12 cellular contexts compared by ENCODE assay signal in the genomic region with DNA sequence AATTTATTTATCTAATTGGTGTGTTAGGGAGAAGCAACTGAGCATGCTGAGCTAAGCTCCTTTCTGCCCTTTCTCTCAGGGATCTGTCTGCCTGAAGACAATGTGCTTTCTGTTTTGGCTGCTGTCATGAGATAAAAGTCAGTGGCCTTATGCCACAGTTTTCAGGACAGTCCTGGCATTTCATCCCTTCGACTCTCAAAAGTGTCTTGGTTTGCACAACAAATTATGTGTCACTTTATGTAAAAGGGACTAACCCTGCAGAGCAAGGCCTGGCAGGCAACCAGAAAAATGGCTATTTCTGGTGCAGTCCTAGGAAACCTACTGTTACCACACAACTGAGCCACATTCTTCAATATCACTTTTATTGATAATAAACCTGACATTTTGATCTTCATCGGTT.
DNase-seq lines count a peak whose midpoint lies in the region; ATAC-seq and TF ChIP-seq lines count a peak whose summit lies in the region.
"Had no signal": no experiment of that assay in that cellular context is flagged by ENCODE, and none has a peak within 500 bp of the region (broad histone marks: within the 10 kb centered on the region; RNA-seq: fewer than 3 reads in every experiment).

No MANE protein-coding gene starts in this region.

- no peak overlapping the region for H3K27ac ChIP-seq in right atrium auricular region
- H3K27ac ChIP-seq: upper lobe of left lung had no signal

- no peaks in the 10 kb centered on the region for H3K27me3 ChIP-seq in right atrium auricular region
- H3K27me3 ChIP-seq: upper lobe of left lung had no signal

- DNase-seq in Right ventricle myocardium superior (no peak), right atrium auricular region (ENCODE audit: low spot score) (no peak), astrocyte of the hippocampus (ENCODE audit: low read depth, low spot score) (peak; percentile 32), kidney tubule cell (ENCODE audit: low spot score) (peak; percentile 30), SHP77 (lab: John Stamatoyannopoulos, UW) (no peak), NCI-H510A treated with DMSO at 0.1 percent for 48 hours (lab: John Stamatoyannopoulos, UW) (no peak)
- DNase-seq in activated CD8-positive, alpha-beta memory T cell treated with anti-CD3 and anti-CD28 coated beads for 24 hours, result no peak
- DNase-seq in activated naive CD4-positive, alpha-beta T cell treated with anti-CD3 and anti-CD28 coated beads, Interleukin-2, amount 50 U/mL, for 72 hours (ENCODE audit: low spot score in 2 of 2), result no peak
- DNase-seq: activated effector memory CD4-positive, alpha-beta T cell treated with Interleukin-2 at 50 U/mL for 16 hours; NK-92 treated with Interleukin-12 subunit alpha and Interleukin-12 subunit beta, amount 100 ng/mL, for 24 hours had no signal

- peak; percentile 75 for ATAC-seq in Right ventricle myocardium superior (ENCODE audit: poor library complexity)
- ATAC-seq in activated naive CD4-positive, alpha-beta T cell treated with anti-CD3 and anti-CD28 coated beads, Interleukin-2, amount 50 U/mL, for 72 hours, result no peak

- no peaks in the 10 kb centered on the region for H3K9me3 ChIP-seq in right atrium auricular region
- H3K9me3 ChIP-seq: upper lobe of left lung had no signal

- H3K36me3 ChIP-seq in right atrium auricular region, result no peaks in the 10 kb centered on the region
- H3K36me3 ChIP-seq: upper lobe of left lung had no signal

- H3K4me3 ChIP-seq in right atrium auricular region, result no peak overlapping the region
- H3K4me3 ChIP-seq: upper lobe of left lung had no signal

- no peaks in the 10 kb centered on the region for H3K36me3 Mint-ChIP-seq in activated naive CD4-positive, alpha-beta T cell treated with anti-CD3 and anti-CD28 coated beads, Interleukin-2, amount 50 U/mL, for 72 hours

- H3K4me1 ChIP-seq in right atrium auricular region, result no peaks in the 10 kb centered on the region

- no peaks in the 10 kb centered on the region for H3K9me3 Mint-ChIP-seq in activated naive CD4-positive, alpha-beta T cell treated with anti-CD3 and anti-CD28 coated beads, Interleukin-2, amount 50 U/mL, for 72 hours
- H3K9me3 Mint-ChIP-seq: activated CD4-positive, alpha-beta T cell treated with anti-CD3 and anti-CD28 coated beads, Interleukin-2, amount 10 ng/mL, durations not matched to agents 7 days and 5 days had no signal

- H3K27ac Mint-ChIP-seq in activated naive CD4-positive, alpha-beta T cell treated with anti-CD3 and anti-CD28 coated beads, Interleukin-2, amount 50 U/mL, for 72 hours, result no peak overlapping the region
- H3K27ac Mint-ChIP-seq: activated CD4-positive, alpha-beta T cell treated with anti-CD3 and anti-CD28 coated beads, Interleukin-2, amount 10 ng/mL, durations not matched to agents 7 days and 5 days had no signal

- intact Hi-C loops in Right ventricle myocardium superior (cut with DNase I), result loop anchor here (5.0 kb wide), 1 partner anchor 399 kb away; no protein-coding TSS in a partner anchor

- no peak for TF ChIP-seq CTCF in right atrium auricular region (IDR thresholded peaks at IDR 0.05)

Comparison
In these comparisons a context has a peak if more than half of its experiments do, and no peak if none do; other contexts are left out.
1. DNase-seq: peak in astrocyte of the hippocampus (single experiment) and kidney tubule cell (single experiment); none in Right ventricle myocardium superior (single experiment), right atrium auricular region (single experiment), SHP77 (0 of 2), activated CD8-positive, alpha-beta memory T cell treated with anti-CD3 and anti-CD28 coated beads for 24 hours (single experiment), NCI-H510A treated with DMSO at 0.1 percent for 48 hours (single experiment) and activated naive CD4-positive, alpha-beta T cell treated with anti-CD3 and anti-CD28 coated beads, Interleukin-2, amount 50 U/mL, for 72 hours (0 of 2).